8 cellular contexts compared by ENCODE assay signal in genomic region chr12:31590730-31591307, GRCh38. TPM values are rescaled to one million over a fixed set of nuclear protein-coding genes. Genes with fewer than 3 reads are reported as not detected.
DNase-seq lines count a peak whose midpoint lies in the region; ATAC-seq and TF ChIP-seq lines count a peak whose summit lies in the region.

DENND5B (minus strand) TSS chr12:31591136; CDS start chr12:31590832, 304 bp downstream.

- H3K4me3 ChIP-seq in A673 (ENCODE audit: low read depth, low read length, poor library complexity, severe bottlenecking), result peak within 1 kb of the TSS; percentile 86
- peak within 1 kb of the TSS; percentile 66 to 85 for H3K4me3 ChIP-seq in esophagus (ENCODE audit: low read depth in 1 of 2, low read length in 2 of 2)

- peak; percentile 62 for DNase-seq in A673 (ENCODE audit: low spot score)
- DNase-seq in GM13977 (ENCODE audit: low spot score), result peak; percentile 82
- DNase-seq in NCI-H1417 treated with DMSO at 0.1 percent for 48 hours (lab: John Stamatoyannopoulos, UW), result peak; percentile 36
- peak; percentile 19 for DNase-seq in activated CD4-positive, alpha-beta memory T cell treated with anti-CD3 and anti-CD28 coated beads, Interleukin-2, amount 10 ng/mL, durations not matched to agents 7 days and 5 days
- peak; percentile 85 for DNase-seq in midbrain (lab: John Stamatoyannopoulos, UW)
- DNase-seq in substantia nigra (lab: John Stamatoyannopoulos, UW), result peak; percentile 15 to 92 (median 73)

- H3K36me3 ChIP-seq in A673 (ENCODE audit: insufficient read depth, low read length, poor library complexity, severe bottlenecking) (no peaks in the 10 kb centered on the region), esophagus (ENCODE audit: control insufficient read depth in 2 of 2, insufficient read depth in 2 of 2, low read length in 1 of 2) (no peaks in the 10 kb centered on the region)

- H3K27me3 ChIP-seq in A673 (replicated peaks; ENCODE audit: insufficient read depth, low read depth, low read length, poor library complexity) (no peaks in the 10 kb centered on the region), esophagus (ENCODE audit: control insufficient read depth in 1 of 2, insufficient read depth in 2 of 2, low read length in 2 of 2) (no peaks in the 10 kb centered on the region)

- H3K9me3 Mint-ChIP-seq in activated CD4-positive, alpha-beta memory T cell treated with anti-CD3 and anti-CD28 coated beads, Interleukin-2, amount 10 ng/mL, durations not matched to agents 7 days and 5 days, result no peaks in the 10 kb centered on the region

- CTCF ChIA-PET in A673 (lab: Charles Lee), result interaction anchor here (0.7 kb wide), 2 partner anchors 205 to 319 kb away, joined by 3 to 5 read pairs; no protein-coding TSS in a partner anchor
- CTCF ChIA-PET in activated CD4-positive, alpha-beta memory T cell treated with anti-CD3 and anti-CD28 coated beads, Interleukin-2, amount 10 ng/mL, durations not matched to agents 7 days and 5 days (lab: Charles Lee), result no interaction called here

- no peak within 1 kb of the TSS for H3K27ac Mint-ChIP-seq in activated CD4-positive, alpha-beta memory T cell treated with anti-CD3 and anti-CD28 coated beads, Interleukin-2, amount 10 ng/mL, durations not matched to agents 7 days and 5 days

- WGBS in esophagus, 2 donors, result 0 to 1% methylated on average over 81 to 99 of the region's 99 CpGs

- peak within 1 kb of the TSS; percentile 71 for H3K4me3 Mint-ChIP-seq in activated CD4-positive, alpha-beta memory T cell treated with anti-CD3 and anti-CD28 coated beads, Interleukin-2, amount 10 ng/mL, durations not matched to agents 7 days and 5 days

- H3K27ac ChIP-seq in A673 (ENCODE audit: low read depth, low read length, poor library complexity, severe bottlenecking), result peak within 1 kb of the TSS; percentile 76
- peak within 1 kb of the TSS; percentile 84 to 89 for H3K27ac ChIP-seq in esophagus (ENCODE audit: low read depth in 2 of 2, low read length in 1 of 2)
- H3K27ac ChIP-seq in substantia nigra (ENCODE audit: low read depth, low read length, poor library complexity, severe bottlenecking), result peak within 1 kb of the TSS; percentile 88

- H3K4me1 ChIP-seq in A673 (ENCODE audit: insufficient read depth, low read length, poor library complexity, severe bottlenecking), result no peaks in the 10 kb centered on the region
- H3K4me1 ChIP-seq in esophagus (ENCODE audit: control insufficient read depth in 2 of 2, insufficient read depth in 2 of 2, low read length in 1 of 2), result no peaks in the 10 kb centered on the region

- POLR2A ChIA-PET in A673 (lab: Charles Lee; ENCODE audit: low non-redundant PET), result interaction anchor here (0.6 kb wide), 1 partner anchor 32 kb away, joined by 8 read pairs; no protein-coding TSS in a partner anchor
- POLR2A ChIA-PET in activated CD4-positive, alpha-beta memory T cell treated with anti-CD3 and anti-CD28 coated beads, Interleukin-2, amount 10 ng/mL, durations not matched to agents 7 days and 5 days (lab: Charles Lee), result interaction anchor here (0.9 kb wide), 1 partner anchor 264 kb away, joined by 3 read pairs; no protein-coding TSS in a partner anchor

- H3K27me3 Mint-ChIP-seq in activated CD4-positive, alpha-beta memory T cell treated with anti-CD3 and anti-CD28 coated beads, Interleukin-2, amount 10 ng/mL, durations not matched to agents 7 days and 5 days, result peaks cover 52% of the 10 kb centered on the region

- BruUV-seq in A673 (replicated peaks; lab: Mats Ljungman, UMichigan), result no TSS peak

- intact Hi-C loops in A673 (cut with micrococcal nuclease; ENCODE audit: unreplicated experiment), result no loop called here

- peak; percentile 50 for ATAC-seq in HG02763 (IDR thresholded peaks at IDR 0.05; ENCODE audit: unreplicated experiment)

- H3K9me3 ChIP-seq in A673 (ENCODE audit: low read depth, low read length, poor library complexity, severe bottlenecking) (no peaks in the 10 kb centered on the region), esophagus (ENCODE audit: control insufficient read depth in 2 of 2, insufficient read depth in 1 of 2, low read depth in 1 of 2, low read length in 1 of 2) (no peaks in the 10 kb centered on the region)

- peaks cover 10% of the 10 kb centered on the region for H3K4me1 Mint-ChIP-seq in activated CD4-positive, alpha-beta memory T cell treated with anti-CD3 and anti-CD28 coated beads, Interleukin-2, amount 10 ng/mL, durations not matched to agents 7 days and 5 days

- no peaks in the 10 kb centered on the region for H3K36me3 Mint-ChIP-seq in activated CD4-positive, alpha-beta memory T cell treated with anti-CD3 and anti-CD28 coated beads, Interleukin-2, amount 10 ng/mL, durations not matched to agents 7 days and 5 days (ENCODE audit: low read depth)

- in situ Hi-C loops in GM13977 (cut with MboI; ENCODE audit: low pct_unique_long_range_greater_than_20kb, low sequenced_read_pairs, unreplicated experiment), result no loop called here

- no peak for TF ChIP-seq CTCF in A673 (conservative IDR thresholded peaks at IDR 0.05; ENCODE audit: low read depth, low read length)
- TF ChIP-seq CTCF in GM13977 (IDR thresholded peaks at IDR 0.05; ENCODE audit: extremely low read depth, insufficient read depth, missing control alignments), result no peak

RNA-seq across cellular contexts. Expression of gene DENND5B, which starts in this region (rescaled TPM):
- 7.2 and 7.6 TPM in 2 replicates for total RNA-seq in A673 (2021)
- total RNA-seq in activated CD4-positive, alpha-beta memory T cell treated with anti-CD3 and anti-CD28 coated beads, Interleukin-2, amount 10 ng/mL, durations not matched to agents 7 days and 5 days, result under 1 TPM; 0.35 to 0.81 TPM
- polyA plus RNA-seq in esophagus, result under 1 TPM; 0.33 to 0.55 TPM

Comparison
In these comparisons a context has a peak if more than half of its experiments do, and no peak if none do; other contexts are left out.
1. Peak in every context shown above with its lines: DNase-seq, ATAC-seq, H3K4me3 ChIP-seq and H3K27ac ChIP-seq.
2. Peak in DNase-seq in activated CD4-positive, alpha-beta memory T cell treated with anti-CD3 and anti-CD28 coated beads, Interleukin-2, amount 10 ng/mL, durations not matched to agents 7 days and 5 days; RNA of the gene not detected or under 1 TPM.
3. DNase-seq: peak in every context shown above with its lines; median percentile 85 in midbrain; 82 in GM13977; 73 in substantia nigra; 62 in A673; 36 in NCI-H1417 treated with DMSO at 0.1 percent for 48 hours; 19 in activated CD4-positive, alpha-beta memory T cell treated with anti-CD3 and anti-CD28 coated beads, Interleukin-2, amount 10 ng/mL, durations not matched to agents 7 days and 5 days.